ENCODE assay signal across 1 cellular context in genomic region chr11:10309163-10310093, GRCh38.
TF ChIP-seq lines count a peak whose summit lies in the region.

No MANE protein-coding gene starts in this region.

TF ChIP-seq in K562, 482 proteins besides CTCF, POLR2A, EP300 and RAD21 (continued from another document and continues in another):
- TF ChIP-seq TFE3 (CRISPR knock-in tag; IDR thresholded peaks at IDR 0.05) (no peak), ETS1 (conservative IDR thresholded peaks at IDR 0.05; ENCODE audit: control insufficient read depth, low read depth, low read length) (no peak), ZFP30 (CRISPR knock-in tag; IDR thresholded peaks at IDR 0.05; ENCODE audit: borderline replicate concordance) (no peak), BMI1 (IDR thresholded peaks at IDR 0.05; ENCODE audit: low read length) (no peak), ZBTB34 (CRISPR knock-in tag; IDR thresholded peaks at IDR 0.05) (no peak), TCF15 (CRISPR knock-in tag; IDR thresholded peaks at IDR 0.05) (no peak), CREBBP (IDR thresholded peaks at IDR 0.05; ENCODE audit: low read depth, low read length) (no peak), NFIC (IDR thresholded peaks at IDR 0.05) (peak; percentile 17; the same call in 1 of the 2 replicates), TAF9B (IDR thresholded peaks at IDR 0.05; ENCODE audit: partially characterized antibody) (no peak), HMG20B (CRISPR knock-in tag; IDR thresholded peaks at IDR 0.05) (no peak), ZBTB8A (IDR thresholded peaks at IDR 0.05; ENCODE audit: partially characterized antibody) (no peak), TAF1 (IDR thresholded peaks at IDR 0.05; ENCODE audit: control insufficient read depth, extremely low read depth, insufficient read depth, low read length, severe bottlenecking) (no peak), RBM15 (IDR thresholded peaks at IDR 0.05; ENCODE audit: insufficient read depth, low read length) (no peak), ZNF197 (CRISPR knock-in tag; IDR thresholded peaks at IDR 0.05; ENCODE audit: low read depth) (no peak), CHD1 (IDR thresholded peaks at IDR 0.05; ENCODE audit: low read length) (no peak), DPF2 (IDR thresholded peaks at IDR 0.05) (peak; percentile 65), NR0B1 (IDR thresholded peaks at IDR 0.05; ENCODE audit: partially characterized antibody) (no peak), EHMT2 (IDR thresholded peaks at IDR 0.05) (no peak), TCF7L2 (IDR thresholded peaks at IDR 0.05; ENCODE audit: low read depth, low read length) (no peak), ZNF431 (CRISPR knock-in tag; IDR thresholded peaks at IDR 0.05) (no peak), NFE2 (IDR thresholded peaks at IDR 0.05; ENCODE audit: low read depth) (peak; percentile 43; the same call in 1 of the 2 replicates), BCOR (IDR thresholded peaks at IDR 0.05) (no peak), MAX (CRISPR knock-in tag; IDR thresholded peaks at IDR 0.05) (no peak), ZNF175 (CRISPR knock-in tag; IDR thresholded peaks at IDR 0.05; ENCODE audit: low read depth) (no peak), JUND (IDR thresholded peaks at IDR 0.05; ENCODE audit: borderline replicate concordance, low read depth, low read length) (peak; percentile 95), JUND (tag; IDR thresholded peaks at IDR 0.05; ENCODE audit: borderline replicate concordance, low read depth, low read length) (peak; percentile 94; the same call in 2 of the 3 replicates), NBN (IDR thresholded peaks at IDR 0.05; ENCODE audit: low read depth) (no peak), RAD51 (IDR thresholded peaks at IDR 0.05; ENCODE audit: borderline replicate concordance, low read depth) (no peak), TCFL5 (CRISPR knock-in tag; conservative IDR thresholded peaks at IDR 0.05) (no peak), PATZ1 (CRISPR knock-in tag; IDR thresholded peaks at IDR 0.05; ENCODE audit: borderline replicate concordance) (no peak), THAP12 (CRISPR knock-in tag; IDR thresholded peaks at IDR 0.05) (no peak), PRDM10 (IDR thresholded peaks at IDR 0.05; ENCODE audit: partially characterized antibody) (no peak), SMAD4 (CRISPR knock-in tag; conservative IDR thresholded peaks at IDR 0.05) (no peak), HDAC6 (IDR thresholded peaks at IDR 0.05; ENCODE audit: low read depth, low read length) (no peak), HNRNPK (IDR thresholded peaks at IDR 0.05; ENCODE audit: low read depth, low read length, poor library complexity, severe bottlenecking) (no peak), CXXC5 (CRISPR knock-in tag; IDR thresholded peaks at IDR 0.05) (no peak), TEAD2 (tag; IDR thresholded peaks at IDR 0.05) (no peak), ZKSCAN8 (CRISPR knock-in tag; IDR thresholded peaks at IDR 0.05) (no peak), ZNF644 (tag; IDR thresholded peaks at IDR 0.05; ENCODE audit: low read depth) (no peak), ZNF232 (CRISPR knock-in tag; IDR thresholded peaks at IDR 0.05) (no peak), L3MBTL2 (IDR thresholded peaks at IDR 0.05) (no peak), ZNF766 (CRISPR knock-in tag; conservative IDR thresholded peaks at IDR 0.05) (no peak), BRCA1 (IDR thresholded peaks at IDR 0.05) (no peak), BRCA1 (CRISPR knock-in tag; IDR thresholded peaks at IDR 0.05) (no peak), MEIS2 (IDR thresholded peaks at IDR 0.05; ENCODE audit: partially characterized antibody) (peak; percentile 49), POU5F1 (IDR thresholded peaks at IDR 0.05; ENCODE audit: borderline replicate concordance, low read depth, low read length, partially characterized antibody) (no peak), SLC30A9 (CRISPR knock-in tag; IDR thresholded peaks at IDR 0.05) (no peak), ARID3A (IDR thresholded peaks at IDR 0.05; ENCODE audit: borderline replicate concordance, low read depth, low read length) (no peak; the same call in 1 of the 2 replicates), ZNF707 (CRISPR knock-in tag; conservative IDR thresholded peaks at IDR 0.05) (no peak), ZNF134 (CRISPR knock-in tag; conservative IDR thresholded peaks at IDR 0.05) (no peak)
